16 cellular contexts compared by ENCODE assay signal in genomic region chr17:73359255-73359816, GRCh38. TPM values are rescaled to one million over a fixed set of nuclear protein-coding genes. Genes with fewer than 3 reads are reported as not detected.
DNase-seq lines count a peak whose midpoint lies in the region; ATAC-seq, FAIRE-seq and TF ChIP-seq lines count a peak whose summit lies in the region.
"Had no signal": no experiment of that assay in that cellular context is flagged by ENCODE, and none has a peak within 500 bp of the region (broad histone marks: within the 10 kb centered on the region; RNA-seq: fewer than 3 reads in every experiment).

No MANE protein-coding gene starts in this region.

- no peak overlapping the region for H2BK5ac ChIP-seq in mesenchymal stem cell (ENCODE audit: low read depth, low read length, poor library complexity, severe bottlenecking)

- no peak overlapping the region for H3K27ac ChIP-seq in HepG2 (ENCODE audit: extremely low read length, insufficient read depth, low read length)
- no peak overlapping the region for H3K27ac ChIP-seq in right lobe of liver
- H3K27ac ChIP-seq in body of pancreas = peak overlapping the region; percentile 45 to 81 (median 74)
- H3K27ac ChIP-seq in mesenchymal stem cell (ENCODE audit: low read length, poor library complexity, severe bottlenecking) = no peak overlapping the region
- H3K27ac ChIP-seq in suprapubic skin = peak overlapping the region; percentile 11
- H3K27ac ChIP-seq in spleen = no peak overlapping the region
- H3K27ac ChIP-seq: lower lobe of right lung had no signal

- no peak overlapping the region for H2BK12ac ChIP-seq in mesenchymal stem cell (ENCODE audit: low read length in 2 of 2)

- H4K8ac ChIP-seq in mesenchymal stem cell (ENCODE audit: low read length) = no peak overlapping the region

- H4K91ac ChIP-seq in mesenchymal stem cell (ENCODE audit: low read length) = peak overlapping the region; percentile 11

- no peak overlapping the region for H2AFZ ChIP-seq in HepG2 (ENCODE audit: low read length)
- H2AFZ ChIP-seq in mesenchymal stem cell (ENCODE audit: low read depth, low read length) = no peak overlapping the region

- no peaks in the 10 kb centered on the region for H4K20me1 ChIP-seq in HepG2 (ENCODE audit: insufficient read depth, low read length)

- peak overlapping the region in 1 of 2 experiments; percentile 86 for H3K14ac ChIP-seq in mesenchymal stem cell (ENCODE audit: low read length in 2 of 2)

- H3K79me2 ChIP-seq in HepG2 (ENCODE audit: insufficient read depth, low read length) = no peaks in the 10 kb centered on the region

- no peak overlapping the region for H2BK15ac ChIP-seq in mesenchymal stem cell (ENCODE audit: low read depth, poor library complexity, severe bottlenecking)

- TF ChIP-seq EP300 in HepG2 (IDR thresholded peaks at IDR 0.05; ENCODE audit: low read depth in 2 of 2, low read length in 2 of 2) (no peak), HepG2 (CRISPR knock-in tag; IDR thresholded peaks at IDR 0.05; ENCODE audit: borderline replicate concordance) (no peak), suprapubic skin (IDR thresholded peaks at IDR 0.05) (no peak)

- TF ChIP-seq POLR2A in HepG2 (IDR thresholded peaks at IDR 0.05; ENCODE audit: insufficient read depth in 1 of 2, low read depth in 2 of 2, low read length in 2 of 2) = no peak
- TF ChIP-seq POLR2A in right lobe of liver (IDR thresholded peaks at IDR 0.05) = no peak
- TF ChIP-seq POLR2A in body of pancreas (IDR thresholded peaks at IDR 0.05) = no peak
- TF ChIP-seq POLR2A in suprapubic skin (IDR thresholded peaks at IDR 0.05) = no peak
- no peak for TF ChIP-seq POLR2A in spleen (IDR thresholded peaks at IDR 0.05)

- in situ Hi-C loops in HepG2 (cut with HindIII; ENCODE audit: extremely low pct_ligation_motif_present, low pct_unique_long_range_greater_than_20kb) = no loop called here

- intact Hi-C loops in HepG2 (cut with micrococcal nuclease; ENCODE audit: unreplicated experiment) = no loop called here
- intact Hi-C loops in right lobe of liver (cut with DNase I) = no loop called here
- intact Hi-C loops in body of pancreas (cut with DNase I) = no loop called here
- intact Hi-C loops in spleen (cut with DNase I; ENCODE audit: low total_unique reads) = no loop called here

- no peak for FAIRE-seq in HepG2 (lab: Jason Lieb, UNC)
- FAIRE-seq: islet of Langerhans had no signal

- H3K4me1 ChIP-seq in HepG2 (ENCODE audit: insufficient read depth, low read length) (peaks cover 50% of the 10 kb centered on the region), right lobe of liver (no peaks in the 10 kb centered on the region), body of pancreas (peaks cover 29% of the 10 kb centered on the region), mesenchymal stem cell (ENCODE audit: control insufficient read depth, insufficient read depth, low read depth, low read length) (peaks cover 14% of the 10 kb centered on the region), suprapubic skin (peaks cover 25% of the 10 kb centered on the region), BE2C (peaks cover 36% of the 10 kb centered on the region), spleen (peaks cover 0 to 10% (median 2%) of the 10 kb centered on the region in 6 donors)

- H3K23ac ChIP-seq in mesenchymal stem cell (ENCODE audit: low read length in 2 of 2) = no peak overlapping the region

- H2AK5ac ChIP-seq in mesenchymal stem cell (ENCODE audit: low read length, severe bottlenecking) = no peak overlapping the region

- peaks cover 32 to 82% of the 10 kb centered on the region in 2 experiments for H3K27me3 ChIP-seq in HepG2 (ENCODE audit: control insufficient read depth in 1 of 2, insufficient read depth in 2 of 2, low read length in 2 of 2)
- H3K27me3 ChIP-seq in right lobe of liver = no peaks in the 10 kb centered on the region
- H3K27me3 ChIP-seq in body of pancreas = no peaks in the 10 kb centered on the region
- peaks cover 8 to 42% of the 10 kb centered on the region in 2 experiments for H3K27me3 ChIP-seq in mesenchymal stem cell (ENCODE audit: control insufficient read depth in 1 of 2, insufficient read depth in 1 of 2, low read length in 2 of 2)
- no peaks in the 10 kb centered on the region for H3K27me3 ChIP-seq in suprapubic skin
- no peaks in the 10 kb centered on the region for H3K27me3 ChIP-seq in BE2C
- no peaks in the 10 kb centered on the region for H3K27me3 ChIP-seq in spleen (replicated peaks in 1 of 7)
- H3K27me3 ChIP-seq: MG63, stomach had no signal

- H3K4me3 ChIP-seq in HepG2 (replicated peaks in 1 of 3; ENCODE audit: insufficient read depth in 1 of 3, low read depth in 2 of 3, low read length in 3 of 3) (peak overlapping the region in 1 of 3 experiments; percentile 32; a peak in 1 of 6 replicates), right lobe of liver (no peak overlapping the region), body of pancreas (no peak overlapping the region), mesenchymal stem cell (ENCODE audit: insufficient read depth in 1 of 2, low read depth in 1 of 2, low read length in 2 of 2) (no peak overlapping the region), suprapubic skin (no peak overlapping the region), BE2C (ENCODE audit: low read depth, low read length) (no peak overlapping the region), spleen (no peak overlapping the region)
- H3K4me3 ChIP-seq: lower lobe of right lung, MG63, stomach had no signal

- H3K9ac ChIP-seq in HepG2 (ENCODE audit: insufficient read depth, low read depth, low read length) (no peak overlapping the region), mesenchymal stem cell (ENCODE audit: low read length) (no peak overlapping the region)

- DNase-seq in HepG2 (ENCODE audit: low spot score) (no peak), right lobe of liver (no peak), body of pancreas (no peak), mesenchymal stem cell (no peak), suprapubic skin (ENCODE audit: low spot score in 2 of 2) (no peak), SW 1271 (lab: John Stamatoyannopoulos, UW) (no peak), BE2C (no peak), spleen (no peak)
- DNase-seq: activated CD4-positive, alpha-beta T cell treated with anti-CD3 and anti-CD28 coated beads for 48 hours; activated naive CD8-positive, alpha-beta T cell treated with anti-CD3 and anti-CD28 coated beads, Interleukin-2, amount 50 U/mL, for 24 hours; activated T-cell treated with anti-CD3 and anti-CD28 coated beads, Interleukin-2, amount 50 U/mL, for 48 hours; KG1; MG63 had no signal

- POLR2A ChIA-PET in HepG2 (lab: Yijun Ruan, JAX) = interaction anchor here (1.0 to 1.7 kb wide), 5 partner anchors 10 to 97 kb away, joined by 3 to 8 read pairs (median 5); partner anchors contain the start of gene CPSF4L

- H3K4ac ChIP-seq in mesenchymal stem cell (ENCODE audit: low read depth in 1 of 2, low read length in 2 of 2) = no peak overlapping the region

- no peak overlapping the region for H3K18ac ChIP-seq in mesenchymal stem cell (ENCODE audit: low read depth in 1 of 2, low read length in 2 of 2)

- CTCF ChIA-PET in HepG2 (lab: Yijun Ruan, JAX; ENCODE audit: low intra/inter-chr PET ratio, low total read pairs) = interaction anchor here (1.5 kb wide), 2 partner anchors 10 to 103 kb away, joined by 4 to 9 read pairs; no protein-coding TSS in a partner anchor

- no peak for TF ChIP-seq RAD21 in HepG2 (CRISPR knock-in tag; IDR thresholded peaks at IDR 0.05)

- BruUV-seq in HepG2 (replicated peaks; lab: Mats Ljungman, UMichigan) = no TSS peak

- H3K79me1 ChIP-seq in mesenchymal stem cell (replicated peaks; ENCODE audit: low read length, poor library complexity, severe bottlenecking) = no peaks in the 10 kb centered on the region

- WGBS in HepG2 (ENCODE audit: low lambda C conversion rate) = 8% methylated on average over 13 of the region's 14 CpGs
- WGBS in right lobe of liver (ENCODE audit: insufficient coverage, low coverage, low lambda C conversion rate, missing lambda C conversion rate) = 78% methylated on average over 5 of the region's 14 CpGs
- WGBS in body of pancreas, 2 donors = 79 to 86% methylated on average over 12 to 14 of the region's 14 CpGs
- 90% methylated on average over 13 of the region's 14 CpGs for WGBS in mesenchymal stem cell
- 84% methylated on average over 11 of the region's 14 CpGs for WGBS in suprapubic skin
- WGBS in spleen, 5 donors = 70 to 90% (median 76%) methylated on average over 10 to 14 of the region's 14 CpGs

- H3K9me3 ChIP-seq in HepG2 (ENCODE audit: low read length) = no peaks in the 10 kb centered on the region
- no peaks in the 10 kb centered on the region for H3K9me3 ChIP-seq in right lobe of liver
- H3K9me3 ChIP-seq in body of pancreas = no peaks in the 10 kb centered on the region
- H3K9me3 ChIP-seq in mesenchymal stem cell (ENCODE audit: control insufficient read depth, low read length) = no peaks in the 10 kb centered on the region
- no peaks in the 10 kb centered on the region for H3K9me3 ChIP-seq in suprapubic skin
- no peaks in the 10 kb centered on the region for H3K9me3 ChIP-seq in BE2C
- no peaks in the 10 kb centered on the region for H3K9me3 ChIP-seq in spleen
- H3K9me3 ChIP-seq: lower lobe of right lung, MG63, stomach had no signal

- H3K36me3 ChIP-seq in HepG2 (replicated peaks in 1 of 2; ENCODE audit: control insufficient read depth in 1 of 2, insufficient read depth in 2 of 2, low read length in 2 of 2) = no peaks in the 10 kb centered on the region
- no peaks in the 10 kb centered on the region for H3K36me3 ChIP-seq in right lobe of liver
- H3K36me3 ChIP-seq in body of pancreas (replicated peaks in 1 of 2; ENCODE audit: insufficient read depth in 1 of 2, low read depth in 2 of 2) = no peaks in the 10 kb centered on the region
- peaks cover 0 to 3% of the 10 kb centered on the region in 2 experiments for H3K36me3 ChIP-seq in mesenchymal stem cell (ENCODE audit: control insufficient read depth in 1 of 2, insufficient read depth in 2 of 2, low read depth in 1 of 2, low read length in 2 of 2)
- no peaks in the 10 kb centered on the region for H3K36me3 ChIP-seq in suprapubic skin
- H3K36me3 ChIP-seq in BE2C = no peaks in the 10 kb centered on the region
- H3K36me3 ChIP-seq in spleen = no peaks in the 10 kb centered on the region
- H3K36me3 ChIP-seq: lower lobe of right lung, MG63, stomach had no signal

- H3K4me2 ChIP-seq in HepG2 (ENCODE audit: low read depth, low read length) (peak overlapping the region; percentile 57; the same call in 1 of the 2 replicates), mesenchymal stem cell (ENCODE audit: low read length, poor library complexity, severe bottlenecking) (no peak overlapping the region)

- no peak for TF ChIP-seq CTCF in HepG2 (CRISPR knock-in tag; IDR thresholded peaks at IDR 0.05)
- TF ChIP-seq CTCF in right lobe of liver (IDR thresholded peaks at IDR 0.05) = no peak
- no peak for TF ChIP-seq CTCF in body of pancreas (IDR thresholded peaks at IDR 0.05)
- no peak for TF ChIP-seq CTCF in suprapubic skin (IDR thresholded peaks at IDR 0.05)
- no peak for TF ChIP-seq CTCF in BE2C (IDR thresholded peaks at IDR 0.05; ENCODE audit: low read depth, low read length)
- no peak for TF ChIP-seq CTCF in spleen (IDR thresholded peaks at IDR 0.05 in 8 of 11, conservative IDR thresholded peaks at IDR 0.05 in 3 of 11)

- no peak overlapping the region for H2BK120ac ChIP-seq in mesenchymal stem cell (ENCODE audit: low read depth, low read length)

- peak; percentile 19 for ATAC-seq in HepG2
- no peak for ATAC-seq in right lobe of liver
- ATAC-seq in body of pancreas = no peak
- ATAC-seq: activated naive CD8-positive, alpha-beta T cell treated with anti-CD3 and anti-CD28 coated beads, Interleukin-2, amount 50 U/mL, for 24 hours had no signal

RNA-seq across cellular contexts. Expression of gene CDC42EP4, which starts 47.5 kb away (rescaled TPM):
- total RNA-seq in HepG2 (2016; rRNA removed; fragmentation: Illumina TruSeq; extraction: Trizol) (54.0 and 55.0 TPM in 2 replicates), right lobe of liver (10 to 100 TPM; 27.5 to 34.9 (median 30.9) TPM), body of pancreas (10 to 100 TPM; 47.0 to 60.6 TPM), suprapubic skin (10 to 100 TPM; 60.0 to 86.8 (median 81.5) TPM), spleen (10 to 100 TPM; 31.9 to 69.6 (median 50.1) TPM)
- 13.5 and 14.9 TPM in 2 replicates for total RNA-seq in HepG2 (2016; cell fraction: cytosol; rRNA removed; fragmentation: Illumina TruSeq; extraction: Trizol; ENCODE audit: low read depth)
- 45.9 and 55.1 TPM in 2 replicates for total RNA-seq in HepG2 (2016; cell fraction: insoluble cytoplasmic fraction; rRNA removed; fragmentation: Illumina TruSeq; extraction: Trizol)
- total RNA-seq in HepG2 (2016; cell fraction: membrane; rRNA removed; fragmentation: Illumina TruSeq; extraction: Trizol) = 45.7 and 51.9 TPM in 2 replicates
- total RNA-seq in HepG2 (2016; cell fraction: nucleus; rRNA removed; fragmentation: Illumina TruSeq; extraction: Trizol) = 34.9 and 36.1 TPM in 2 replicates
- polyA plus RNA-seq in HepG2 (2011; rRNA removed) (19.0 and 21.7 TPM in 2 replicates), spleen (10 to 100 TPM in 2 of 3 donors, 1 to 10 TPM in 1; 7.9 to 14.0 (median 13.9) TPM)
- polyA plus RNA-seq in HepG2 (2011; cell fraction: cytosol; rRNA removed) = 16.2 and 20.1 TPM in 2 replicates
- 18.6 and 24.3 TPM in 2 replicates for polyA plus RNA-seq in HepG2 (2011; cell fraction: nucleus; rRNA removed)
- 18.4 and 22.4 TPM in 2 replicates for polyA plus RNA-seq in HepG2 (2012)
- polyA plus RNA-seq in HepG2 (2016; cell fraction: cytosol; fragmentation: Illumina TruSeq; extraction: Trizol; ENCODE audit: low read depth) = 11.7 and 14.2 TPM in 2 replicates
- 58.7 and 66.8 TPM in 2 replicates for polyA plus RNA-seq in HepG2 (2016; cell fraction: insoluble cytoplasmic fraction; fragmentation: Illumina TruSeq; extraction: Trizol; ENCODE audit: low read depth)
- 37.7 and 41.8 TPM in 2 replicates for polyA plus RNA-seq in HepG2 (2016; cell fraction: membrane; fragmentation: Illumina TruSeq; extraction: Trizol; ENCODE audit: low read depth)
- 41.4 and 43.9 TPM in 2 replicates for polyA plus RNA-seq in HepG2 (2016; cell fraction: nucleus; fragmentation: Illumina TruSeq; extraction: Trizol; ENCODE audit: insufficient read depth, low read depth)
- polyA minus RNA-seq in HepG2 (2011; rRNA and poly(A)+ RNA removed; ENCODE audit: low replicate concordance) = 68.4 and 91.9 TPM in 2 replicates
- 25.3 and 26.4 TPM in 2 replicates for polyA minus RNA-seq in HepG2 (2011; cell fraction: cytosol; rRNA and poly(A)+ RNA removed)
- polyA minus RNA-seq in HepG2 (2011; cell fraction: nucleus; rRNA and poly(A)+ RNA removed) = 32.3 and 36.9 TPM in 2 replicates
- polyA plus RNA-seq in mesenchymal stem cell (2013, experiment 1 of 2) = 26.3 TPM
- polyA plus RNA-seq in mesenchymal stem cell (2013, experiment 2 of 2) = 26.1 TPM
- polyA plus RNA-seq in BE2C (2012; ENCODE audit: insufficient read depth, insufficient read length, low read depth) = 63.5 TPM

Comparison
In these comparisons a context has a peak if more than half of its experiments do, and no peak if none do; other contexts are left out.
1. H3K27ac ChIP-seq: peak in body of pancreas (4 of 4) and suprapubic skin (single experiment); none in HepG2 (single experiment), right lobe of liver (0 of 3), mesenchymal stem cell (single experiment) and spleen (0 of 8).